In genomic region chr3:155753038-155753647, GRCh38 we compare ENCODE assay signal across 9 cellular contexts. TPM values are rescaled to one million over a fixed set of nuclear protein-coding genes. Genes with fewer than 3 reads are reported as not detected.
DNase-seq lines count a peak whose midpoint lies in the region; ATAC-seq and TF ChIP-seq lines count a peak whose summit lies in the region.
"Had no signal": no experiment of that assay in that cellular context is flagged by ENCODE, and none has a peak within 500 bp of the region (broad histone marks: within the 10 kb centered on the region; RNA-seq: fewer than 3 reads in every experiment).

No MANE protein-coding gene starts in this region.

- H2AFZ ChIP-seq in GM23248 = no peak overlapping the region

- H3K9me2 ChIP-seq in GM23248 (ENCODE audit: insufficient read depth) = no peaks in the 10 kb centered on the region

- H3F3A ChIP-seq in GM23248 (ENCODE audit: insufficient read depth) = no peaks in the 10 kb centered on the region

- H3K9me3 ChIP-seq in CD8-positive, alpha-beta T cell (ENCODE audit: low read length) = no peaks in the 10 kb centered on the region
- H3K9me3 ChIP-seq in GM23248 (ENCODE audit: low read depth) (no peaks in the 10 kb centered on the region), esophagus squamous epithelium (no peaks in the 10 kb centered on the region)
- H3K9me3 ChIP-seq: thoracic aorta had no signal

- no peak overlapping the region for H3K4me2 ChIP-seq in GM23248 (ENCODE audit: unreplicated experiment)

- POLR2A ChIA-PET in CD8-positive, alpha-beta T cell (lab: Charles Lee) = no interaction called here

- DNase-seq in CD8-positive, alpha-beta T cell = no peak
- DNase-seq in GM23248 (peak; percentile 54), NCI-H526 treated with DMSO at 0.1 percent for 48 hours (lab: John Stamatoyannopoulos, UW) (peak; percentile 61), dorsolateral prefrontal cortex (no peak), HPDE6-E6E7 (ENCODE audit: extremely low spot score) (no peak), esophagus squamous epithelium (lab: John Stamatoyannopoulos, UW) (no peak), cerebellum (ENCODE audit: low spot score) (no peak)
- DNase-seq in activated CD8-positive, alpha-beta memory T cell treated with anti-CD3 and anti-CD28 coated beads, Interleukin-2, amount 50 U/mL, for 48 hours = no peak

- H3K79me2 ChIP-seq in GM23248 (ENCODE audit: insufficient read depth) = no peaks in the 10 kb centered on the region

- H3K27me3 ChIP-seq in CD8-positive, alpha-beta T cell (ENCODE audit: insufficient read depth, low read length) = no peaks in the 10 kb centered on the region
- H3K27me3 ChIP-seq in GM23248 (replicated peaks; ENCODE audit: insufficient read depth) (no peaks in the 10 kb centered on the region), dorsolateral prefrontal cortex (no peaks in the 10 kb centered on the region), esophagus squamous epithelium (peaks cover 0 to 4% (median 0%) of the 10 kb centered on the region in 4 donors)

- H3K27me3 Mint-ChIP-seq in CD8-positive, alpha-beta T cell (ENCODE audit: low read depth) = no peaks in the 10 kb centered on the region

- H3K36me3 ChIP-seq in CD8-positive, alpha-beta T cell (ENCODE audit: insufficient read depth, low read length) = no peaks in the 10 kb centered on the region
- H3K36me3 ChIP-seq in GM23248 (ENCODE audit: low read depth) = no peaks in the 10 kb centered on the region
- H3K36me3 ChIP-seq in esophagus squamous epithelium = no peaks in the 10 kb centered on the region
- H3K36me3 ChIP-seq: thoracic aorta had no signal

- peaks cover 5% of the 10 kb centered on the region for H3K36me3 Mint-ChIP-seq in CD8-positive, alpha-beta T cell

- CTCF ChIA-PET in CD8-positive, alpha-beta T cell (lab: Charles Lee) = interaction anchor here (0.5 kb wide), 1 partner anchor 455 kb away, joined by 3 read pairs; no protein-coding TSS in a partner anchor

- H4K20me1 ChIP-seq in GM23248 (ENCODE audit: insufficient read depth) = no peaks in the 10 kb centered on the region

- 80 to 83% methylated on average over 11 of the region's 11 CpGs for WGBS in GM23248 (ENCODE audit: low coverage in 1 of 2, low lambda C conversion rate in 2 of 2, missing lambda C conversion rate in 2 of 2), 2 experiments
- WGBS in esophagus squamous epithelium, 2 donors = 64 to 72% methylated on average over 9 to 11 of the region's 11 CpGs

- ATAC-seq in CD8-positive, alpha-beta T cell = no peak

- H3K4me3 Mint-ChIP-seq in CD8-positive, alpha-beta T cell = no peak overlapping the region

- no peak overlapping the region for H3K27ac Mint-ChIP-seq in CD8-positive, alpha-beta T cell

- no peak overlapping the region for H3K9ac ChIP-seq in GM23248

- H3K27ac ChIP-seq in CD8-positive, alpha-beta T cell (ENCODE audit: low read depth, low read length) = no peak overlapping the region
- H3K27ac ChIP-seq in GM23248 = no peak overlapping the region
- H3K27ac ChIP-seq in dorsolateral prefrontal cortex = no peak overlapping the region
- H3K27ac ChIP-seq in esophagus squamous epithelium = no peak overlapping the region
- H3K27ac ChIP-seq: thoracic aorta had no signal

- intact Hi-C loops in CD8-positive, alpha-beta T cell (cut with DNase I, micrococcal nuclease) = loop anchor here in 1 of 2 experiments (5.0 kb wide), 1 partner anchor 119 kb away; the partner anchor contains the start of gene GMPS
- intact Hi-C loops in dorsolateral prefrontal cortex (cut with DNase I) (no loop called here), esophagus squamous epithelium (cut with DNase I) (no loop called here)

- H3K4me1 Mint-ChIP-seq in CD8-positive, alpha-beta T cell (ENCODE audit: low read depth) = no peaks in the 10 kb centered on the region

- TF ChIP-seq POLR2A in esophagus squamous epithelium (IDR thresholded peaks at IDR 0.05) = no peak

- in situ Hi-C loops in GM23248 (cut with MboI) = no loop called here

- no peaks in the 10 kb centered on the region for H3K4me1 ChIP-seq in CD8-positive, alpha-beta T cell (ENCODE audit: insufficient read depth, low read length)
- no peaks in the 10 kb centered on the region for H3K4me1 ChIP-seq in GM23248 (ENCODE audit: insufficient read depth)
- H3K4me1 ChIP-seq in esophagus squamous epithelium = no peaks in the 10 kb centered on the region

- TF ChIP-seq CTCF in CD8-positive, alpha-beta T cell (IDR thresholded peaks at IDR 0.05) = peak; percentile 22
- peak in 33 of 56 donors; percentile 10 to 52 (median 27) for TF ChIP-seq CTCF in dorsolateral prefrontal cortex (IDR thresholded peaks at IDR 0.05 in 54 of 56, conservative IDR thresholded peaks at IDR 0.05 in 2 of 56; ENCODE audit: low read depth in 1 of 56, partially characterized antibody in 56 of 56)
- TF ChIP-seq CTCF in esophagus squamous epithelium (IDR thresholded peaks at IDR 0.05) = peak in 3 of 6 experiments; percentile 8 to 40 (median 10)

- no peak overlapping the region for H3K4me3 ChIP-seq in CD8-positive, alpha-beta T cell (ENCODE audit: low read depth, low read length)
- no peak overlapping the region for H3K4me3 ChIP-seq in GM23248
- H3K4me3 ChIP-seq in dorsolateral prefrontal cortex = no peak overlapping the region
- H3K4me3 ChIP-seq in esophagus squamous epithelium = no peak overlapping the region
- H3K4me3 ChIP-seq: thoracic aorta had no signal

- H3K9me3 Mint-ChIP-seq in CD8-positive, alpha-beta T cell = no peaks in the 10 kb centered on the region

RNA-seq across cellular contexts. Expression of gene PLCH1, which starts 8.3 kb away (rescaled TPM):
- not detected for total RNA-seq in CD8-positive, alpha-beta T cell
- total RNA-seq in GM23248 (2014; rRNA removed; shearing (Covaris generic)) = under 0.01 TPM in 1 of 2 replicates, not detected in the other
- not detected in 2 replicates for polyA plus RNA-seq in GM23248 (2016; fragmentation: Nextera tagmentation; extraction: Ambion mirVana)
- total RNA-seq in dorsolateral prefrontal cortex (10 to 100 TPM in 115 of 120 experiments, 1 to 10 TPM in 5; 7.6 to 36.4 (median 17.8) TPM), esophagus squamous epithelium (1 to 10 TPM in 1 of 4 donors, under 1 TPM in 3; 0.19 to 2.1 (median 0.28) TPM), cerebellum (25.0 TPM)

RNA-seq across cellular contexts. Expression of gene C3orf33, which starts 52.9 kb away (rescaled TPM):
- 1 to 10 TPM; 4.6 to 4.7 TPM for total RNA-seq in CD8-positive, alpha-beta T cell
- 2.1 and 3.9 TPM in 2 replicates for total RNA-seq in GM23248 (2014; rRNA removed; shearing (Covaris generic))
- polyA plus RNA-seq in GM23248 (2016; fragmentation: Nextera tagmentation; extraction: Ambion mirVana) = 4.6 and 4.7 TPM in 2 replicates
- total RNA-seq in dorsolateral prefrontal cortex (10 to 100 TPM in 5 of 120 experiments, 1 to 10 TPM in 115; 4.2 to 12.5 (median 7.3) TPM), esophagus squamous epithelium (1 to 10 TPM in 1 of 4 donors, under 1 TPM in 3; 0.44 to 1.3 (median 0.58) TPM), cerebellum (5.4 TPM)

Comparison
In these comparisons a context has a peak if more than half of its experiments do, and no peak if none do; other contexts are left out.
1. DNase-seq: peak in GM23248 (single experiment) and NCI-H526 treated with DMSO at 0.1 percent for 48 hours (single experiment); none in CD8-positive, alpha-beta T cell (0 of 7), dorsolateral prefrontal cortex (0 of 10), HPDE6-E6E7 (single experiment), esophagus squamous epithelium (single experiment), cerebellum (single experiment) and activated CD8-positive, alpha-beta memory T cell treated with anti-CD3 and anti-CD28 coated beads, Interleukin-2, amount 50 U/mL, for 48 hours (single experiment).